Comparison of ENCODE assay signal across 15 cellular contexts in genomic region chr12:108304633-108305032, GRCh38. TPM values are rescaled to one million over a fixed set of nuclear protein-coding genes. Genes with fewer than 3 reads are reported as not detected.
DNase-seq lines count a peak whose midpoint lies in the region; ATAC-seq, FAIRE-seq and TF ChIP-seq lines count a peak whose summit lies in the region.
"Had no signal": no experiment of that assay in that cellular context is flagged by ENCODE, and none has a peak within 500 bp of the region (broad histone marks: within the 10 kb centered on the region; RNA-seq: fewer than 3 reads in every experiment).

No MANE protein-coding gene starts in this region.

- H3K27me3 ChIP-seq in endothelial cell of umbilical vein (ENCODE audit: control insufficient read depth in 2 of 2, insufficient read depth in 2 of 2, low read length in 2 of 2): no peaks in the 10 kb centered on the region
- no peaks in the 10 kb centered on the region for H3K27me3 ChIP-seq in transverse colon

- H3K4me3 Mint-ChIP-seq in T-helper 2 cell treated with Interferon-gamma antibody and Interleukin-4, amounts not matched to agents 5 μg/mL and 100 μg/mL, for 36 hours: no peak overlapping the region
- H3K4me3 Mint-ChIP-seq in neural crest cell: no peak overlapping the region
- H3K4me3 Mint-ChIP-seq: T-cell had no signal

- no peaks in the 10 kb centered on the region for H3K36me3 ChIP-seq in endothelial cell of umbilical vein (ENCODE audit: control insufficient read depth in 2 of 2, extremely low read depth in 1 of 2, insufficient read depth in 2 of 2, low read length in 2 of 2)
- no peaks in the 10 kb centered on the region for H3K36me3 ChIP-seq in transverse colon
- H3K36me3 ChIP-seq in OCI-LY7 (ENCODE audit: insufficient read depth, low read length): no peaks in the 10 kb centered on the region
- H3K36me3 ChIP-seq in mucosa of descending colon (ENCODE audit: low read depth): no peaks in the 10 kb centered on the region

- dilution Hi-C loops in endothelial cell of umbilical vein (cut with MboI; ENCODE audit: extremely low pct_ligation_motif_present, low sequenced_read_pairs): no loop called here

- 42 to 58% methylated on average over 4 to 7 of the region's 7 CpGs for WGBS in transverse colon (ENCODE audit: low coverage in 1 of 2), 2 donors

- H4K20me1 ChIP-seq in endothelial cell of umbilical vein (replicated peaks; ENCODE audit: control insufficient read depth, extremely low read depth, insufficient read depth, low read length): no peaks in the 10 kb centered on the region
- H4K20me1 ChIP-seq in OCI-LY7 (ENCODE audit: insufficient read depth, low read length): no peaks in the 10 kb centered on the region

- FAIRE-seq in endothelial cell of umbilical vein (lab: Jason Lieb, UNC): peak; percentile 42
- FAIRE-seq: A204.1 had no signal

- peak overlapping the region; percentile 39 for H3K27ac Mint-ChIP-seq in T-helper 2 cell treated with Interferon-gamma antibody and Interleukin-4, amounts not matched to agents 5 μg/mL and 100 μg/mL, for 36 hours
- H3K27ac Mint-ChIP-seq in neural crest cell (ENCODE audit: unreplicated experiment): peak overlapping the region; percentile 2
- H3K27ac Mint-ChIP-seq: T-cell had no signal

- peaks cover 9% of the 10 kb centered on the region for H3K27me3 Mint-ChIP-seq in T-helper 2 cell treated with Interferon-gamma antibody and Interleukin-4, amounts not matched to agents 5 μg/mL and 100 μg/mL, for 36 hours (ENCODE audit: low read depth)
- H3K27me3 Mint-ChIP-seq in neural crest cell (ENCODE audit: low read depth): peaks cover 2% of the 10 kb centered on the region

- no peaks in the 10 kb centered on the region for H3K36me3 Mint-ChIP-seq in T-helper 2 cell treated with Interferon-gamma antibody and Interleukin-4, amounts not matched to agents 5 μg/mL and 100 μg/mL, for 36 hours (ENCODE audit: low read depth)
- no peaks in the 10 kb centered on the region for H3K36me3 Mint-ChIP-seq in neural crest cell (ENCODE audit: low read depth)
- H3K36me3 Mint-ChIP-seq: T-cell had no signal

- DNase-seq in T-helper 2 cell treated with Interferon-gamma antibody and Interleukin-4, amounts not matched to agents 5 μg/mL and 100 μg/mL, for 36 hours (ENCODE audit: low spot score): no peak
- DNase-seq in T-helper 2 cell (no peak), endothelial cell of umbilical vein (ENCODE audit: low read depth, low spot score) (no peak), neural crest cell (ENCODE audit: low read depth, low spot score) (no peak), transverse colon (no peak), OCI-LY7 (ENCODE audit: low spot score) (no peak), HT-29 (ENCODE audit: low spot score) (no peak), mucosa of descending colon (no peak)
- DNase-seq: activated naive CD4-positive, alpha-beta T cell; MV-4-11; psoas muscle; T-cell had no signal

- intact Hi-C loops in endothelial cell of umbilical vein (cut with micrococcal nuclease): loop anchor here (1.0 to 5.0 kb wide), 4 partner anchors 7 to 208 kb away; no protein-coding TSS in a partner anchor
- intact Hi-C loops in transverse colon (cut with DNase I; ENCODE audit: low total_unique reads): no loop called here
- intact Hi-C loops in OCI-LY7 (cut with micrococcal nuclease; ENCODE audit: unreplicated experiment): no loop called here
- intact Hi-C loops in mucosa of descending colon (cut with DNase I, micrococcal nuclease): no loop called here

- no peak overlapping the region for H3K9ac ChIP-seq in endothelial cell of umbilical vein (replicated peaks; ENCODE audit: extremely low read depth, insufficient read depth, low read length)

- no peaks in the 10 kb centered on the region for H3K9me3 Mint-ChIP-seq in T-helper 2 cell treated with Interferon-gamma antibody and Interleukin-4, amounts not matched to agents 5 μg/mL and 100 μg/mL, for 36 hours
- no peaks in the 10 kb centered on the region for H3K9me3 Mint-ChIP-seq in neural crest cell

- H3K27ac ChIP-seq in endothelial cell of umbilical vein (ENCODE audit: insufficient read depth, low read depth, low read length) (peak overlapping the region; percentile 79), transverse colon (peak overlapping the region; percentile 73 to 75 (median 74)), OCI-LY7 (ENCODE audit: low read depth, low read length, poor library complexity, severe bottlenecking) (no peak overlapping the region)
- H3K27ac ChIP-seq: foreskin keratinocyte had no signal

- H3K4me1 Mint-ChIP-seq in T-helper 2 cell treated with Interferon-gamma antibody and Interleukin-4, amounts not matched to agents 5 μg/mL and 100 μg/mL, for 36 hours (ENCODE audit: low read depth): peaks cover 10% of the 10 kb centered on the region
- H3K4me1 Mint-ChIP-seq in neural crest cell: peaks cover 25% of the 10 kb centered on the region

- H3K4me1 ChIP-seq in endothelial cell of umbilical vein (ENCODE audit: control insufficient read depth, extremely low read depth, insufficient read depth, low read length) (peaks cover 39% of the 10 kb centered on the region), transverse colon (peaks cover 16 to 34% (median 21%) of the 10 kb centered on the region in 4 donors), OCI-LY7 (ENCODE audit: insufficient read depth, low read length, poor library complexity, severe bottlenecking) (no peaks in the 10 kb centered on the region), mucosa of descending colon (ENCODE audit: low read depth) (peaks cover 5% of the 10 kb centered on the region)
- H3K4me1 ChIP-seq: foreskin keratinocyte had no signal

- H3K9me2 ChIP-seq in OCI-LY7 (ENCODE audit: insufficient read depth, low read length): no peaks in the 10 kb centered on the region

- no peaks in the 10 kb centered on the region for H3K79me2 ChIP-seq in endothelial cell of umbilical vein (ENCODE audit: control insufficient read depth, insufficient read depth, low read length)
- no peaks in the 10 kb centered on the region for H3K79me2 ChIP-seq in OCI-LY7 (ENCODE audit: insufficient read depth, low read depth, low read length)

- no peak for ATAC-seq in mucosa of descending colon
- ATAC-seq: T-cell had no signal

- POLR2A ChIA-PET in endothelial cell of umbilical vein (lab: Charles Lee) (no interaction called here), OCI-LY7 (lab: Charles Lee) (no interaction called here)

- TF ChIP-seq POLR2A in endothelial cell of umbilical vein (IDR thresholded peaks at IDR 0.05; ENCODE audit: low read depth, low read length) (no peak), transverse colon (IDR thresholded peaks at IDR 0.05) (no peak)

- no peaks in the 10 kb centered on the region for H3K9me1 ChIP-seq in endothelial cell of umbilical vein (replicated peaks; ENCODE audit: control insufficient read depth, extremely low read depth, insufficient read depth, low read length)

- no TSS peak for BruUV-seq in endothelial cell of umbilical vein (replicated peaks; lab: Mats Ljungman, UMichigan)
- BruUV-seq in OCI-LY7 (replicated peaks; lab: Mats Ljungman, UMichigan): no TSS peak

- no peak for TF ChIP-seq CTCF in endothelial cell of umbilical vein (IDR thresholded peaks at IDR 0.05; ENCODE audit: extremely low read depth in 1 of 2, insufficient read depth in 1 of 2, low read depth in 1 of 2, low read length in 2 of 2)
- no peak for TF ChIP-seq CTCF in neural crest cell (conservative IDR thresholded peaks at IDR 0.05)
- TF ChIP-seq CTCF in transverse colon (IDR thresholded peaks at IDR 0.05): no peak
- TF ChIP-seq CTCF in OCI-LY7 (conservative IDR thresholded peaks at IDR 0.05; ENCODE audit: low read length): no peak
- no peak for TF ChIP-seq CTCF in mucosa of descending colon (IDR thresholded peaks at IDR 0.05)

- H3K9me3 ChIP-seq in endothelial cell of umbilical vein (replicated peaks; ENCODE audit: control insufficient read depth, insufficient read depth, low read length) (no peaks in the 10 kb centered on the region), transverse colon (no peaks in the 10 kb centered on the region), OCI-LY7 (ENCODE audit: low read length) (no peaks in the 10 kb centered on the region), mucosa of descending colon (no peaks in the 10 kb centered on the region)
- H3K9me3 ChIP-seq: psoas muscle had no signal

- H3K4me2 ChIP-seq in endothelial cell of umbilical vein (ENCODE audit: insufficient read depth, low read length): no peak overlapping the region
- no peak overlapping the region for H3K4me2 ChIP-seq in OCI-LY7 (ENCODE audit: low read length)

- in situ Hi-C loops in transverse colon (cut with MboI; ENCODE audit: low pct_ligation_motif_present in 1 of 4, low pct_unique_long_range_greater_than_20kb in 1 of 4, low sequenced_read_pairs in 3 of 4): no loop called here

- H3K4me3 ChIP-seq in endothelial cell of umbilical vein (replicated peaks in 1 of 3; ENCODE audit: insufficient read depth in 1 of 3, low read depth in 1 of 3, low read length in 3 of 3) (no peak overlapping the region), transverse colon (no peak overlapping the region), OCI-LY7 (ENCODE audit: low read depth, low read length, poor library complexity, severe bottlenecking) (no peak overlapping the region), mucosa of descending colon (no peak overlapping the region)
- H3K4me3 ChIP-seq: psoas muscle had no signal

- no peak for TF ChIP-seq EP300 in transverse colon (IDR thresholded peaks at IDR 0.05; ENCODE audit: low read depth)

- CTCF ChIA-PET in endothelial cell of umbilical vein (lab: Charles Lee): no interaction called here
- CTCF ChIA-PET in OCI-LY7 (lab: Charles Lee; ENCODE audit: unreplicated experiment): no interaction called here

- H2AFZ ChIP-seq in endothelial cell of umbilical vein (ENCODE audit: low read depth, low read length) (no peak overlapping the region), OCI-LY7 (ENCODE audit: low read length) (no peak overlapping the region)

TF ChIP-seq in endothelial cell of umbilical vein, 7 proteins besides CTCF, POLR2A, EP300 and RAD21 (continues in another document):
- TF ChIP-seq MYC (IDR thresholded peaks at IDR 0.05; ENCODE audit: low read depth, low read length) (no peak), JUN (IDR thresholded peaks at IDR 0.05; ENCODE audit: borderline replicate concordance, insufficient read depth, insufficient read length, low read depth) (no peak)

RNA-seq across cellular contexts. Expression of gene CMKLR1, which starts 34.5 kb away (rescaled TPM):
- total RNA-seq in endothelial cell of umbilical vein: not detected in 2 replicates
- polyA plus RNA-seq in endothelial cell of umbilical vein: 0.60 and 0.61 TPM in 2 replicates
- polyA plus RNA-seq in endothelial cell of umbilical vein (2011; cell fraction: cytosol; rRNA removed): 0.14 and 0.15 TPM in 2 replicates
- polyA plus RNA-seq in endothelial cell of umbilical vein (2011; cell fraction: nucleus; rRNA removed): 0.07 and 0.13 TPM in 2 replicates
- 0.13 and 0.42 TPM in 2 replicates for polyA plus RNA-seq in endothelial cell of umbilical vein (2012)
- polyA minus RNA-seq in endothelial cell of umbilical vein: 1.7 and 1.8 TPM in 2 replicates
- not detected for polyA minus RNA-seq in endothelial cell of umbilical vein (2011; cell fraction: cytosol; rRNA and poly(A)+ RNA removed)
- 0.10 and 0.58 TPM in 2 replicates for polyA minus RNA-seq in endothelial cell of umbilical vein (2011; cell fraction: nucleus; rRNA and poly(A)+ RNA removed)
- 0.32 and 0.44 TPM in 2 replicates for total RNA-seq in neural crest cell
- 10 to 100 TPM in 1 of 4 donors, 1 to 10 TPM in 3; 4.2 to 13.5 (median 4.5) TPM for total RNA-seq in transverse colon
- total RNA-seq in OCI-LY7 (2014; rRNA removed; shearing (Covaris generic)): not detected in 2 replicates
- total RNA-seq in OCI-LY7 (2022): not detected in 2 replicates
- not detected in 2 replicates for total RNA-seq in HT-29 (2014; rRNA removed; shearing (Covaris generic))
- total RNA-seq in mucosa of descending colon: 10 to 100 TPM in 2 of 3 donors, 1 to 10 TPM in 1; 4.4 to 15.7 (median 10.8) TPM
- total RNA-seq: foreskin keratinocyte, lung microvascular endothelial cell had no signal
- polyA plus RNA-seq: foreskin keratinocyte had no signal
